ENCODE assay signal across 26 cellular contexts in genomic region chr6:167588920-167589614, GRCh38.
DNase-seq lines count a peak whose midpoint lies in the region; ATAC-seq and TF ChIP-seq lines count a peak whose summit lies in the region.
"Had no signal": no experiment of that assay in that cellular context is flagged by ENCODE, and none has a peak within 500 bp of the region (broad histone marks: within the 10 kb centered on the region; RNA-seq: fewer than 3 reads in every experiment).

No MANE protein-coding gene starts in this region.

- CTCF ChIA-PET in PC-9 (lab: Charles Lee) = no interaction called here

- BruUV-seq in PC-9 (replicated peaks; lab: Mats Ljungman, UMichigan) = no TSS peak

- peak overlapping the region; percentile 6 for H4K8ac ChIP-seq in neuronal stem cell (ENCODE audit: low read depth, low read length)

- peak overlapping the region; percentile 64 for H4K91ac ChIP-seq in neuronal stem cell (ENCODE audit: low read depth, low read length, poor library complexity)

- H3K4ac ChIP-seq in neuronal stem cell (ENCODE audit: low read length) = peak overlapping the region; percentile 84

- H4K20me1 ChIP-seq in PC-9 (ENCODE audit: insufficient read depth) = no peaks in the 10 kb centered on the region

- peaks cover 9% of the 10 kb centered on the region for H3K9me3 ChIP-seq in HUES64 (ENCODE audit: insufficient read depth, low read depth, low read length)
- H3K9me3 ChIP-seq in endodermal cell (ENCODE audit: control insufficient read depth, low read length) = peaks cover 8% of the 10 kb centered on the region
- peaks cover 9 to 17% of the 10 kb centered on the region in 2 donors for H3K9me3 ChIP-seq in neuronal stem cell (replicated peaks in 1 of 2; ENCODE audit: control insufficient read depth in 2 of 2, insufficient read depth in 1 of 2, low read depth in 1 of 2, low read length in 2 of 2)
- H3K9me3 ChIP-seq in upper lobe of left lung = no peaks in the 10 kb centered on the region
- no peaks in the 10 kb centered on the region for H3K9me3 ChIP-seq in PC-9 (ENCODE audit: insufficient read depth, low read depth)
- H3K9me3 ChIP-seq: MG63 had no signal

- H2BK12ac ChIP-seq in neuronal stem cell (ENCODE audit: low read length) = peak overlapping the region; percentile 98

- H3K4me2 ChIP-seq in neuronal stem cell (ENCODE audit: insufficient read depth, low read length, poor library complexity, severe bottlenecking) (no peak overlapping the region), PC-9 (no peak overlapping the region)
- H3K4me2 ChIP-seq: SK-N-SH had no signal

- 94% methylated on average over 18 of the region's 18 CpGs for WGBS in HUES64
- WGBS in endodermal cell (ENCODE audit: insufficient coverage in 1 of 2, insufficient read length in 1 of 2), 2 experiments = 94 to 96% methylated on average over 15 to 18 of the region's 18 CpGs
- WGBS in neuronal stem cell (ENCODE audit: extremely low coverage in 2 of 2, insufficient read length in 2 of 2, insufficient replicate concordance in 1 of 2), 2 donors = no CpG with 5 or more reads among the region's 18 CpGs
- WGBS in upper lobe of left lung, 2 donors = 91 to 92% methylated on average over 6 to 18 of the region's 18 CpGs

- DNase-seq in endodermal cell (peak; percentile 36), neuronal stem cell (ENCODE audit: low spot score) (no peak), upper lobe of left lung (peak in 1 of 2 donors; percentile 76), NCI-H2029 treated with DMSO at 0.1 percent for 48 hours (lab: John Stamatoyannopoulos, UW) (no peak), PC-9 (no peak)
- no peak for DNase-seq in NK-92 treated with Interleukin-12 subunit alpha and Interleukin-12 subunit beta, amount 100 ng/mL, for 24 hours (lab: John Stamatoyannopoulos, UW)
- DNase-seq: activated CD4-positive, CD25-positive, alpha-beta regulatory T cell treated with anti-CD3 and anti-CD28 coated beads, Interleukin-2, amount 50 U/mL, for 72 hours; activated CD8-positive, alpha-beta memory T cell treated with anti-CD3 and anti-CD28 coated beads for 24 hours; activated effector memory CD4-positive, alpha-beta T cell treated with Interleukin-2 at 50 U/mL for 16 hours; activated naive CD8-positive, alpha-beta T cell treated with anti-CD3 and anti-CD28 coated beads, Interleukin-2, amount 10 ng/mL, durations not matched to agents 7 days and 5 days; CD4-positive, CD25-positive, alpha-beta regulatory T cell; glutamatergic neuron; HCEC 1CT; KBM-7; MG63; NCI-H2081 treated with DMSO at 0.1 percent for 48 hours; NCI-H226; NCI-H774; RPMI8226; SK-N-SH; small intestine; trophoblast cell had no signal

- H3K14ac ChIP-seq in neuronal stem cell (ENCODE audit: low read length) = peak overlapping the region; percentile 63

- peak overlapping the region; percentile 87 for H2AFZ ChIP-seq in neuronal stem cell (ENCODE audit: low read length)
- H2AFZ ChIP-seq in PC-9 = no peak overlapping the region

- H3K9me2 ChIP-seq in PC-9 (ENCODE audit: insufficient read depth) = no peaks in the 10 kb centered on the region
- H3K9me2 ChIP-seq: SK-N-SH had no signal

- no peak overlapping the region for H3K9ac ChIP-seq in HUES64 (ENCODE audit: low read depth, low read length)
- H3K9ac ChIP-seq in endodermal cell (ENCODE audit: extremely low read depth, low read length, poor library complexity, severe bottlenecking) = no peak overlapping the region
- no peak overlapping the region for H3K9ac ChIP-seq in neuronal stem cell (ENCODE audit: low read depth, low read length, poor library complexity)
- H3K9ac ChIP-seq: SK-N-SH had no signal

- peak overlapping the region; percentile 89 for H2BK120ac ChIP-seq in neuronal stem cell (ENCODE audit: low read depth, low read length)

- H3F3A ChIP-seq in PC-9 (ENCODE audit: insufficient read depth, low read depth) = no peaks in the 10 kb centered on the region

- no peak overlapping the region for H3K4me3 ChIP-seq in HUES64 (ENCODE audit: low read length)
- H3K4me3 ChIP-seq in endodermal cell (ENCODE audit: low read length) = no peak overlapping the region
- no peak overlapping the region for H3K4me3 ChIP-seq in neuronal stem cell (ENCODE audit: low read length in 2 of 2)
- no peak overlapping the region for H3K4me3 ChIP-seq in upper lobe of left lung
- H3K4me3 ChIP-seq in PC-9 = no peak overlapping the region
- H3K4me3 ChIP-seq: MG63 had no signal

- H3K23ac ChIP-seq in neuronal stem cell (ENCODE audit: low read depth, low read length, poor library complexity) = peak overlapping the region; percentile 85

- no peaks in the 10 kb centered on the region for H3K79me1 ChIP-seq in neuronal stem cell (ENCODE audit: low read depth, low read length)

- H3K4me3 Mint-ChIP-seq in endodermal cell = no peak overlapping the region
- H3K4me3 Mint-ChIP-seq: activated naive CD8-positive, alpha-beta T cell treated with anti-CD3 and anti-CD28 coated beads, Interleukin-2, amount 10 ng/mL, durations not matched to agents 7 days and 5 days; CD4-positive, CD25-positive, alpha-beta regulatory T cell; central memory CD8-positive, alpha-beta T cell; memory B cell; T-helper 1 cell treated with Interleukin-12 subunit alpha and Interleukin-12 subunit beta and Interleukin-4 antibody, amounts not matched to agents 30 μg/mL and 1 μg/mL, for 36 hours had no signal

- no peak overlapping the region for H3K27ac Mint-ChIP-seq in endodermal cell
- H3K27ac Mint-ChIP-seq: activated naive CD8-positive, alpha-beta T cell treated with anti-CD3 and anti-CD28 coated beads, Interleukin-2, amount 10 ng/mL, durations not matched to agents 7 days and 5 days; CD4-positive, CD25-positive, alpha-beta regulatory T cell; memory B cell; T-helper 1 cell treated with Interleukin-12 subunit alpha and Interleukin-12 subunit beta and Interleukin-4 antibody, amounts not matched to agents 30 μg/mL and 1 μg/mL, for 36 hours had no signal

- H3K27me3 ChIP-seq in HUES64 (ENCODE audit: insufficient read depth, low read length) = no peaks in the 10 kb centered on the region
- no peaks in the 10 kb centered on the region for H3K27me3 ChIP-seq in endodermal cell (ENCODE audit: control insufficient read depth, insufficient read depth, low read length, poor library complexity, severe bottlenecking)
- peaks cover 0 to 1% (median 0%) of the 10 kb centered on the region in 3 experiments for H3K27me3 ChIP-seq in neuronal stem cell (ENCODE audit: control insufficient read depth in 3 of 3, insufficient read depth in 3 of 3, low read depth in 1 of 3, low read length in 3 of 3)
- no peaks in the 10 kb centered on the region for H3K27me3 ChIP-seq in upper lobe of left lung
- H3K27me3 ChIP-seq in PC-9 (ENCODE audit: insufficient read depth, low read depth) = peaks cover 29% of the 10 kb centered on the region
- H3K27me3 ChIP-seq: MG63 had no signal

- H3K36me3 Mint-ChIP-seq in endodermal cell (ENCODE audit: low read depth) = peaks cover 4% of the 10 kb centered on the region
- H3K36me3 Mint-ChIP-seq: CD4-positive, CD25-positive, alpha-beta regulatory T cell; memory B cell had no signal

- peaks cover 2% of the 10 kb centered on the region for H3K27me3 Mint-ChIP-seq in endodermal cell (ENCODE audit: insufficient read depth)
- H3K27me3 Mint-ChIP-seq: CD4-positive, CD25-positive, alpha-beta regulatory T cell had no signal

- peak overlapping the region; percentile 99 for H2AK5ac ChIP-seq in neuronal stem cell (ENCODE audit: low read depth, low read length)

- H3K18ac ChIP-seq in neuronal stem cell (ENCODE audit: low read length) = peak overlapping the region; percentile 98

- peak overlapping the region; percentile 90 for H2BK5ac ChIP-seq in neuronal stem cell (ENCODE audit: low read length)

- peaks cover 14% of the 10 kb centered on the region for H3K9me3 Mint-ChIP-seq in endodermal cell

- H3K36me3 ChIP-seq in HUES64 (ENCODE audit: insufficient read depth, low read length) = no peaks in the 10 kb centered on the region
- H3K36me3 ChIP-seq in endodermal cell (ENCODE audit: control insufficient read depth, insufficient read depth, low read length) = no peaks in the 10 kb centered on the region
- H3K36me3 ChIP-seq in neuronal stem cell (replicated peaks in 1 of 2; ENCODE audit: control insufficient read depth in 2 of 2, insufficient read depth in 2 of 2, low read length in 2 of 2) = peaks cover 0 to 1% of the 10 kb centered on the region in 2 donors
- H3K36me3 ChIP-seq in upper lobe of left lung = no peaks in the 10 kb centered on the region
- H3K36me3 ChIP-seq in PC-9 (ENCODE audit: low read depth) = no peaks in the 10 kb centered on the region
- H3K36me3 ChIP-seq: MG63 had no signal

- H3K79me2 ChIP-seq in PC-9 (ENCODE audit: low read depth) = no peaks in the 10 kb centered on the region

- TF ChIP-seq EP300 in upper lobe of left lung (IDR thresholded peaks at IDR 0.05) = no peak

- intact Hi-C loops in PC-9 (cut with micrococcal nuclease; ENCODE audit: unreplicated experiment) = no loop called here

- H3K4me1 ChIP-seq in HUES64 (ENCODE audit: insufficient read depth, low read length) = no peaks in the 10 kb centered on the region
- no peaks in the 10 kb centered on the region for H3K4me1 ChIP-seq in endodermal cell (ENCODE audit: control insufficient read depth, insufficient read depth, low read length)
- peaks cover 5 to 8% of the 10 kb centered on the region in 2 donors for H3K4me1 ChIP-seq in neuronal stem cell (ENCODE audit: control insufficient read depth in 2 of 2, insufficient read depth in 1 of 2, low read depth in 1 of 2, low read length in 2 of 2)
- H3K4me1 ChIP-seq in upper lobe of left lung = no peaks in the 10 kb centered on the region
- no peaks in the 10 kb centered on the region for H3K4me1 ChIP-seq in PC-9 (replicated peaks; ENCODE audit: insufficient read depth)

- peak overlapping the region; percentile 100 for H2BK15ac ChIP-seq in neuronal stem cell (ENCODE audit: low read length)

- peak; percentile 42 to 55 for ATAC-seq in upper lobe of left lung (ENCODE audit: low FRiP score in 2 of 2)

- POLR2A ChIA-PET in PC-9 (lab: Charles Lee; ENCODE audit: unreplicated experiment) = no interaction called here

- 0 out of 2 replicates have a peak overlapping the region, but pooled peaks have one; percentile 13 for H3K27ac ChIP-seq in HUES64 (ENCODE audit: low read depth, low read length)
- H3K27ac ChIP-seq in endodermal cell (ENCODE audit: low read depth, low read length) = peak overlapping the region; percentile 86
- H3K27ac ChIP-seq in neuronal stem cell (replicated peaks; ENCODE audit: low read length) = no peak overlapping the region
- peak overlapping the region in 1 of 4 donors; percentile 16 for H3K27ac ChIP-seq in upper lobe of left lung
- H3K27ac ChIP-seq in PC-9 = no peak overlapping the region

- TF ChIP-seq CTCF in endodermal cell (conservative IDR thresholded peaks at IDR 0.05) (no peak), upper lobe of left lung (IDR thresholded peaks at IDR 0.05) (no peak), PC-9 (conservative IDR thresholded peaks at IDR 0.05) (no peak)

- TF ChIP-seq POLR2A in upper lobe of left lung (IDR thresholded peaks at IDR 0.05) = no peak

- peaks cover 3% of the 10 kb centered on the region for H3K4me1 Mint-ChIP-seq in endodermal cell
- H3K4me1 Mint-ChIP-seq: activated naive CD8-positive, alpha-beta T cell treated with anti-CD3 and anti-CD28 coated beads, Interleukin-2, amount 10 ng/mL, durations not matched to agents 7 days and 5 days; CD4-positive, CD25-positive, alpha-beta regulatory T cell; central memory CD8-positive, alpha-beta T cell; memory B cell had no signal

Comparison
In these comparisons a context has a peak if more than half of its experiments do, and no peak if none do; other contexts are left out.
1. H3K27ac ChIP-seq: peak in HUES64 (single experiment) and endodermal cell (single experiment); none in neuronal stem cell (single experiment) and PC-9 (single experiment).